1 cellular context compared by ENCODE assay signal in genomic region chr4:87087015-87087920, GRCh38.
TF ChIP-seq lines count a peak whose summit lies in the region.

No MANE protein-coding gene starts in this region.

TF ChIP-seq in H1, 55 proteins besides CTCF, POLR2A, EP300 and RAD21 (continued from another document):
- no peak for TF ChIP-seq SAP30 (IDR thresholded peaks at IDR 0.05; ENCODE audit: insufficient read depth, insufficient replicate concordance, low read length)
- no peak for TF ChIP-seq GABPA (IDR thresholded peaks at IDR 0.05; ENCODE audit: borderline replicate concordance, insufficient read depth, low read length)
- TF ChIP-seq CTBP2 (IDR thresholded peaks at IDR 0.05; ENCODE audit: borderline replicate concordance, insufficient read depth, insufficient read length, low read length) = no peak
